In genomic region chr1:53430256-53430655, GRCh38 we compare ENCODE assay signal across 1 cellular context.
TF ChIP-seq lines count a peak whose summit lies in the region.

No MANE protein-coding gene starts in this region.

TF ChIP-seq in H1, 55 proteins besides CTCF, POLR2A, EP300 and RAD21:
- TF ChIP-seq USF2 (IDR thresholded peaks at IDR 0.05; ENCODE audit: low read length) (no peak), TAF7 (optimal IDR thresholded peaks at IDR 0.05; ENCODE audit: borderline replicate concordance, low read depth, low read length) (peak; percentile 23), CHD1 (IDR thresholded peaks at IDR 0.05; ENCODE audit: low read depth, low read length) (no peak)
